16 cellular contexts compared by ENCODE assay signal in genomic region chr1:100147875-100148274, GRCh38. TPM values are rescaled to one million over a fixed set of nuclear protein-coding genes. Genes with fewer than 3 reads are reported as not detected.
A peak's percentile ranks its signal among the peaks of the same experiment; 100 is the strongest.
DNase-seq lines count a peak whose midpoint lies in the region; ATAC-seq and TF ChIP-seq lines count a peak whose summit lies in the region.
"Had no signal": no experiment of that assay in that cellular context is flagged by ENCODE, and none has a peak within 500 bp of the region (broad histone marks: within the 10 kb centered on the region; RNA-seq: fewer than 3 reads in every experiment).

No MANE protein-coding gene starts in this region.

- in situ Hi-C loops in KBM-7 (cut with MboI; ENCODE audit: low pct_unique_long_range_greater_than_20kb, low sequenced_read_pairs): no loop called here

- H2AFZ ChIP-seq in HCT116 (ENCODE audit: low read depth, low read length, poor library complexity, severe bottlenecking): no peak overlapping the region

- TF ChIP-seq RAD21 in HCT116 (IDR thresholded peaks at IDR 0.05; ENCODE audit: low read depth): no peak

- no peak overlapping the region for H3K4me2 ChIP-seq in HCT116 (ENCODE audit: low read length)

- 0 out of 2 replicates have a peak, but pooled peaks have one; percentile 47 for ATAC-seq in HCT116

- no peaks in the 10 kb centered on the region for H4K20me1 ChIP-seq in HCT116 (ENCODE audit: insufficient read depth)

- no peaks in the 10 kb centered on the region for H3K79me2 ChIP-seq in HCT116 (ENCODE audit: insufficient read depth, low read length)

- BruUV-seq in HCT116 (replicated peaks; lab: Mats Ljungman, UMichigan): TSS peak; percentile 13

- H3K4me1 ChIP-seq in HCT116 (ENCODE audit: control insufficient read depth in 1 of 2, insufficient read depth in 2 of 2, low read length in 2 of 2): no peaks in the 10 kb centered on the region
- H3K4me1 ChIP-seq in iPS-20b (ENCODE audit: insufficient read depth, low read length): peaks cover 10% of the 10 kb centered on the region; the same call in 1 of the 2 replicates

- H3K9me3 ChIP-seq in HCT116 (ENCODE audit: control insufficient read depth in 1 of 2, insufficient read depth in 1 of 2, low read depth in 1 of 2, low read length in 2 of 2): no peaks in the 10 kb centered on the region
- H3K9me3 ChIP-seq in iPS-20b (ENCODE audit: insufficient read depth, low read depth, low read length): no peaks in the 10 kb centered on the region

- H3K27me3 ChIP-seq in HCT116 (ENCODE audit: insufficient read depth, low read length) (no peaks in the 10 kb centered on the region), iPS-20b (ENCODE audit: insufficient read depth, low read length) (no peaks in the 10 kb centered on the region)

- H3K9ac ChIP-seq in HCT116 (ENCODE audit: low read length) (no peak overlapping the region), iPS-20b (ENCODE audit: low read depth, low read length) (no peak overlapping the region)

- CTCF ChIA-PET in HCT116 (lab: Charles Lee): no interaction called here

- DNase-seq in HCT116 (ENCODE audit: low read depth, low spot score) (no peak), amniotic epithelial cell (ENCODE audit: low read depth) (peak; percentile 29), KBM-7 (no peak), NOMO-1 treated with dmso at 0.1 percent for 144 hours (lab: John Stamatoyannopoulos, UW; ENCODE audit: unreplicated experiment) (no peak), NK-92 (lab: John Stamatoyannopoulos, UW; ENCODE audit: unreplicated experiment) (no peak)
- no peak for DNase-seq in activated naive CD4-positive, alpha-beta T cell (lab: John Stamatoyannopoulos, UW)
- DNase-seq: Calu3; CD4-positive, alpha-beta T cell; DMS79; NCI-H1417 treated with DMSO at 0.1 percent for 48 hours; NCI-H1930; NCI-H2171; NCI-H774; RPMI8226 had no signal

- H3K36me3 ChIP-seq in HCT116 (ENCODE audit: control insufficient read depth in 1 of 2, insufficient read depth in 2 of 2, low read length in 2 of 2) (peaks cover 20 to 25% of the 10 kb centered on the region in 2 experiments; a peak in 3 of 4 replicates), iPS-20b (ENCODE audit: insufficient read depth, low read depth, low read length) (peaks cover 51% of the 10 kb centered on the region)

- POLR2A ChIA-PET in HCT116 (lab: Charles Lee): no interaction called here

- intact Hi-C loops in HCT116 (cut with micrococcal nuclease): no loop called here

- RAD21 ChIA-PET in HCT116 (lab: Charles Lee; ENCODE audit: low non-redundant PET in 1 of 2, low total read pairs in 2 of 2, uncharacterized antibody in 2 of 2, unreplicated experiment in 2 of 2): no interaction called here

- TF ChIP-seq CTCF in HCT116 (IDR thresholded peaks at IDR 0.05 in 2 of 3, conservative IDR thresholded peaks at IDR 0.05 in 1 of 3; ENCODE audit: borderline replicate concordance in 1 of 3, insufficient read depth in 1 of 3, low read depth in 2 of 3, low read length in 2 of 3): peak in 1 of 3 experiments; percentile 23; a peak in 1 of 6 replicates

- no peak for TF ChIP-seq POLR2A in HCT116 (IDR thresholded peaks at IDR 0.05; ENCODE audit: borderline replicate concordance, extremely low read depth, insufficient read depth, insufficient read length)

- no peaks in the 10 kb centered on the region for H3K9me2 ChIP-seq in HCT116 (ENCODE audit: insufficient read depth)

- no peak overlapping the region for H3K27ac ChIP-seq in HCT116 (ENCODE audit: low read depth, low read length)
- no peak overlapping the region for H3K27ac ChIP-seq in iPS-20b (ENCODE audit: low read length)

- no peak overlapping the region for H3K4me3 ChIP-seq in HCT116 (replicated peaks in 1 of 2; ENCODE audit: low read depth in 1 of 2, low read length in 2 of 2)
- H3K4me3 ChIP-seq in iPS-20b (ENCODE audit: low read length): peak overlapping the region; percentile 23; the same call in 1 of the 2 replicates

TF ChIP-seq in HCT116, 20 proteins besides CTCF, POLR2A, EP300 and RAD21:
- TF ChIP-seq ELF1 (IDR thresholded peaks at IDR 0.05; ENCODE audit: borderline replicate concordance, low read depth): no peak

RNA-seq across cellular contexts. Expression of gene TRMT13, which starts 14.9 kb away (rescaled TPM):
- total RNA-seq in HCT116 (2021; ENCODE audit: unreplicated experiment): 13.2 TPM
- polyA plus RNA-seq in HCT116 (2012): 1.9 and 5.2 TPM in 2 replicates

RNA-seq across cellular contexts. Expression of gene SASS6, which starts 15.1 kb away (rescaled TPM):
- 13.7 TPM for total RNA-seq in HCT116 (2021; ENCODE audit: unreplicated experiment)
- polyA plus RNA-seq in HCT116 (2012): 2.2 and 3.1 TPM in 2 replicates

RNA-seq across cellular contexts. Expression of gene LRRC39, which starts 30.2 kb away (rescaled TPM):
- 0.54 TPM for total RNA-seq in HCT116 (2021; ENCODE audit: unreplicated experiment)
- polyA plus RNA-seq in HCT116 (2012): 0.14 and 0.47 TPM in 2 replicates
- total RNA-seq: HT1080 had no signal
